9 cellular contexts compared by ENCODE assay signal in genomic region chr12:21248679-21249078, GRCh38.
DNase-seq lines count a peak whose midpoint lies in the region; ATAC-seq, FAIRE-seq and TF ChIP-seq lines count a peak whose summit lies in the region.
"Had no signal": no experiment of that assay in that cellular context is flagged by ENCODE, and none has a peak within 500 bp of the region (broad histone marks: within the 10 kb centered on the region; RNA-seq: fewer than 3 reads in every experiment).

No MANE protein-coding gene starts in this region.

- no peak overlapping the region for H2AFZ ChIP-seq in PC-3 (ENCODE audit: low read length)

- no peaks in the 10 kb centered on the region for H4K20me1 ChIP-seq in PC-3 (ENCODE audit: low read length)

- intact Hi-C loops in PC-3 (cut with micrococcal nuclease) (no loop called here), kidney (cut with DNase I) (no loop called here)

- no peaks in the 10 kb centered on the region for H3K9me3 ChIP-seq in HEK293 (ENCODE audit: control insufficient read depth, insufficient read depth, low read depth, low read length)
- no peaks in the 10 kb centered on the region for H3K9me3 ChIP-seq in PC-3 (ENCODE audit: low read length)
- H3K9me3 ChIP-seq in kidney (ENCODE audit: control insufficient read depth in 1 of 2, low read length in 2 of 2): no peaks in the 10 kb centered on the region
- H3K9me3 ChIP-seq in WERI-Rb-1 (ENCODE audit: severe bottlenecking): no peaks in the 10 kb centered on the region

- no peak overlapping the region for H3K9ac ChIP-seq in PC-3 (ENCODE audit: low read length)
- no peak overlapping the region for H3K9ac ChIP-seq in kidney (ENCODE audit: low read length in 2 of 2)

- ATAC-seq in PC-3: 0 out of 2 replicates have a peak, but pooled peaks have one; percentile 38
- ATAC-seq in GM21825 (IDR thresholded peaks at IDR 0.05; ENCODE audit: unreplicated experiment): no peak

- H3K27me3 ChIP-seq in PC-3 (ENCODE audit: low read length) (no peaks in the 10 kb centered on the region), WERI-Rb-1 (ENCODE audit: insufficient read depth, low read depth, severe bottlenecking) (no peaks in the 10 kb centered on the region)

- no peaks in the 10 kb centered on the region for H3K79me2 ChIP-seq in PC-3 (ENCODE audit: low read length)

- BruUV-seq in PC-3 (replicated peaks; lab: Mats Ljungman, UMichigan): no TSS peak

- H3K27ac ChIP-seq in HEK293 (ENCODE audit: extremely low read depth, low read depth, low read length) (no peak overlapping the region), PC-3 (ENCODE audit: low read length) (no peak overlapping the region), kidney (ENCODE audit: low read depth in 2 of 2, low read length in 2 of 2) (no peak overlapping the region), WERI-Rb-1 (no peak overlapping the region)

- H3K4me3 ChIP-seq in HEK293 (ENCODE audit: low read depth, low read length): no peak overlapping the region
- no peak overlapping the region for H3K4me3 ChIP-seq in PC-3 (ENCODE audit: low read length)
- no peak overlapping the region for H3K4me3 ChIP-seq in kidney (ENCODE audit: low read length in 2 of 2)
- H3K4me3 ChIP-seq in WERI-Rb-1 (ENCODE audit: low read depth, low read length): no peak overlapping the region

- POLR2A ChIA-PET in HEK293 (lab: Yijun Ruan, JAX) (no interaction called here), PC-3 (lab: Charles Lee; ENCODE audit: unreplicated experiment) (no interaction called here)

- CTCF ChIA-PET in HEK293 (lab: Yijun Ruan, JAX): interaction anchor here (0.5 to 1.7 kb wide), 5 partner anchors 9 to 1608 kb away, joined by 3 to 5 read pairs (median 4); partner anchors contain the start of genes GOLT1B and RECQL
- CTCF ChIA-PET in PC-3 (lab: Charles Lee): no interaction called here

- H3K4me1 ChIP-seq in HEK293 (ENCODE audit: control insufficient read depth, insufficient read depth, low read length) (no peaks in the 10 kb centered on the region), PC-3 (ENCODE audit: insufficient read depth, low read length) (no peaks in the 10 kb centered on the region), kidney (ENCODE audit: control insufficient read depth in 1 of 2, insufficient read depth in 1 of 2, low read depth in 1 of 2, low read length in 2 of 2) (no peaks in the 10 kb centered on the region)

- peak; percentile 34 for TF ChIP-seq CTCF in D721Med (IDR thresholded peaks at IDR 0.05; ENCODE audit: insufficient read depth, missing control alignments)
- no peak for TF ChIP-seq CTCF in HEK293 (tag by site-specific recombination; IDR thresholded peaks at IDR 0.05)
- TF ChIP-seq CTCF in PC-3 (conservative IDR thresholded peaks at IDR 0.05; ENCODE audit: low read depth, low read length): peak; percentile 49; the same call in 1 of the 2 replicates
- no peak for TF ChIP-seq CTCF in kidney (IDR thresholded peaks at IDR 0.05; ENCODE audit: borderline replicate concordance, extremely low read depth, insufficient read depth)
- no peak for TF ChIP-seq CTCF in WERI-Rb-1 (IDR thresholded peaks at IDR 0.05; ENCODE audit: low read depth, low read length)

- no peak for FAIRE-seq in D721Med (lab: Jason Lieb, UNC)
- no peak for FAIRE-seq in kidney (lab: Jason Lieb, UNC)

- DNase-seq in D721Med (ENCODE audit: insufficient read length, low spot score) (no peak), PC-3 (peak; percentile 39), iris pigment epithelial cell (ENCODE audit: low read depth) (peak; percentile 21), kidney (no peak), WERI-Rb-1 (no peak), foreskin melanocyte (no peak)
- DNase-seq: immature natural killer cell had no signal

- H3K36me3 ChIP-seq in HEK293 (ENCODE audit: control insufficient read depth in 2 of 2, insufficient read depth in 1 of 2, low read length in 2 of 2) (no peaks in the 10 kb centered on the region), PC-3 (ENCODE audit: low read depth, low read length) (no peaks in the 10 kb centered on the region), kidney (ENCODE audit: control insufficient read depth in 1 of 2, insufficient read depth in 2 of 2, low read length in 2 of 2) (no peaks in the 10 kb centered on the region), WERI-Rb-1 (no peaks in the 10 kb centered on the region)

- no peaks in the 10 kb centered on the region for H3F3A ChIP-seq in PC-3 (ENCODE audit: low read length, unreplicated experiment)

- no peak overlapping the region for H3K4me2 ChIP-seq in PC-3 (ENCODE audit: low read length)

- no peaks in the 10 kb centered on the region for H3K9me2 ChIP-seq in PC-3 (replicated peaks; ENCODE audit: low read length)

TF ChIP-seq in HEK293, 187 proteins besides CTCF, POLR2A, EP300 and RAD21:
- TF ChIP-seq ZFP3 (tag by site-specific recombination; IDR thresholded peaks at IDR 0.05; ENCODE audit: low read depth) (no peak), ZNF791 (tag by site-specific recombination; IDR thresholded peaks at IDR 0.05) (no peak), ZNF654 (tag by site-specific recombination; IDR thresholded peaks at IDR 0.05; ENCODE audit: low read depth) (0 out of 2 replicates have a peak, but pooled peaks have one; percentile 8), ZNF449 (tag by site-specific recombination; IDR thresholded peaks at IDR 0.05) (no peak)

Comparison
In these comparisons a context has a peak if more than half of its experiments do, and no peak if none do; other contexts are left out.
1. DNase-seq: peak in PC-3 (single experiment) and iris pigment epithelial cell (single experiment); none in D721Med (single experiment), kidney (single experiment), WERI-Rb-1 (single experiment) and foreskin melanocyte (single experiment).
2. CTCF ChIP-seq: peak in D721Med (single experiment) and PC-3 (single experiment); none in HEK293 (single experiment), kidney (single experiment) and WERI-Rb-1 (single experiment).